In genomic region chr3:53329933-53330332, GRCh38 we compare ENCODE assay signal across 31 cellular contexts.
"Had no signal": no experiment of that assay in that cellular context is flagged by ENCODE, and none has a peak within 500 bp of the region (broad histone marks: within the 10 kb centered on the region; RNA-seq: fewer than 3 reads in every experiment).

No MANE protein-coding gene starts in this region.

- H3K4me1 Mint-ChIP-seq: neural crest cell had no signal

- H3K27ac ChIP-seq: brain microvascular endothelial cell, pancreas, psoas muscle, vagina had no signal

- H3K4me3 Mint-ChIP-seq: activated CD4-positive, alpha-beta T cell treated with anti-CD3 and anti-CD28 coated beads, Interleukin-2, amount 10 ng/mL, durations not matched to agents 24 days and 14 days; activated CD8-positive, alpha-beta T cell treated with anti-CD3 and anti-CD28 coated beads for 36 hours; activated naive CD4-positive, alpha-beta T cell treated with anti-CD3 and anti-CD28 coated beads, Interleukin-2, amount 10 ng/mL, durations not matched to agents 7 days and 5 days; effector memory CD8-positive, alpha-beta T cell; mesothelial cell of epicardium; neural crest cell; stimulated activated memory B cell treated with anti-CD40 and anti-IgM and Interleukin-4, amounts not matched to agents 10 μg/mL and 1 μg/mL and 100 μg/mL, for 72 hours; stimulated activated naive CD8-positive, alpha-beta T cell treated with anti-CD3 and anti-CD28 coated beads, Interleukin-15, amount 100 ng/mL, for 72 hours; T-helper 17 cell; type B pancreatic cell had no signal

- FAIRE-seq: kidney, pancreas, small intestine had no signal

- H3K27ac Mint-ChIP-seq: activated CD4-positive, alpha-beta T cell treated with anti-CD3 and anti-CD28 coated beads, Interleukin-2, amount 10 ng/mL, durations not matched to agents 24 days and 14 days; activated CD8-positive, alpha-beta T cell treated with anti-CD3 and anti-CD28 coated beads for 36 hours; activated naive CD4-positive, alpha-beta T cell treated with anti-CD3 and anti-CD28 coated beads, Interleukin-2, amount 10 ng/mL, durations not matched to agents 7 days and 5 days; mesothelial cell of epicardium; stimulated activated memory B cell treated with anti-CD40 and anti-IgM and Interleukin-4, amounts not matched to agents 10 μg/mL and 1 μg/mL and 100 μg/mL, for 72 hours; stimulated activated naive CD8-positive, alpha-beta T cell treated with anti-CD3 and anti-CD28 coated beads, Interleukin-15, amount 100 ng/mL, for 72 hours; T-helper 17 cell; type B pancreatic cell had no signal

- H3K27me3 Mint-ChIP-seq: activated CD4-positive, alpha-beta T cell treated with anti-CD3 and anti-CD28 coated beads, Interleukin-2, amount 10 ng/mL, durations not matched to agents 24 days and 14 days; activated CD8-positive, alpha-beta T cell treated with anti-CD3 and anti-CD28 coated beads for 36 hours; activated naive CD4-positive, alpha-beta T cell treated with anti-CD3 and anti-CD28 coated beads, Interleukin-2, amount 10 ng/mL, durations not matched to agents 7 days and 5 days; effector memory CD8-positive, alpha-beta T cell; naive thymus-derived CD4-positive, alpha-beta T cell; stimulated activated memory B cell treated with anti-CD40 and anti-IgM and Interleukin-4, amounts not matched to agents 10 μg/mL and 1 μg/mL and 100 μg/mL, for 72 hours; stimulated activated naive CD8-positive, alpha-beta T cell treated with anti-CD3 and anti-CD28 coated beads, Interleukin-15, amount 100 ng/mL, for 72 hours; T-helper 17 cell; type B pancreatic cell had no signal

- DNase-seq: activated CD4-positive, alpha-beta T cell treated with anti-CD3 and anti-CD28 coated beads, Interleukin-2, amount 10 ng/mL, durations not matched to agents 24 days and 14 days; activated CD4-positive, CD25-positive, alpha-beta regulatory T cell treated with anti-CD3 and anti-CD28 coated beads, Interleukin-2, amount 50 U/mL, for 72 hours; activated CD8-positive, alpha-beta T cell treated with anti-CD3 and anti-CD28 coated beads for 36 hours; activated effector memory CD4-positive, alpha-beta T cell treated with Interleukin-2 at 50 U/mL for 16 hours; activated naive CD4-positive, alpha-beta T cell treated with anti-CD3 and anti-CD28 coated beads, Interleukin-2, amount 10 ng/mL, durations not matched to agents 7 days and 5 days; brain microvascular endothelial cell; caudate nucleus; cortex of kidney; effector memory CD8-positive, alpha-beta T cell; hippocampal formation; kidney; left colon; mammary epithelial cell; naive thymus-derived CD4-positive, alpha-beta T cell; nucleus accumbens; pancreas; psoas muscle; sigmoid colon; small intestine; stimulated activated CD4-positive, alpha-beta T cell treated with anti-CD3 and anti-CD28 coated beads, Interleukin-1b, Interleukin-23, amount 100 ng/mL, for 48 hours; stimulated activated CD4-positive, alpha-beta T cell treated with anti-CD3 and anti-CD28 coated beads, Interleukin-4, amount 100 ng/mL, for 4 hours; stimulated activated CD8-positive, alpha-beta memory T cell treated with anti-CD3 and anti-CD28 coated beads, Interleukin-4, amount 100 ng/mL, for 48 hours; stimulated activated naive CD8-positive, alpha-beta T cell treated with anti-CD3 and anti-CD28 coated beads, Interleukin-15, amount 100 ng/mL, for 72 hours; substantia nigra; T-helper 17 cell; T1000 had no signal

- H3K9me3 Mint-ChIP-seq: activated CD4-positive, alpha-beta T cell treated with anti-CD3 and anti-CD28 coated beads, Interleukin-2, amount 10 ng/mL, durations not matched to agents 24 days and 14 days; activated CD8-positive, alpha-beta T cell treated with anti-CD3 and anti-CD28 coated beads for 36 hours; activated naive CD4-positive, alpha-beta T cell treated with anti-CD3 and anti-CD28 coated beads, Interleukin-2, amount 10 ng/mL, durations not matched to agents 7 days and 5 days; effector memory CD8-positive, alpha-beta T cell; mesothelial cell of epicardium; neural crest cell; stimulated activated memory B cell treated with anti-CD40 and anti-IgM and Interleukin-4, amounts not matched to agents 10 μg/mL and 1 μg/mL and 100 μg/mL, for 72 hours; stimulated activated naive CD8-positive, alpha-beta T cell treated with anti-CD3 and anti-CD28 coated beads, Interleukin-15, amount 100 ng/mL, for 72 hours; type B pancreatic cell had no signal
